Comparison of ENCODE assay signal across 22 cellular contexts in genomic region chr9:78989031-78989658, GRCh38.
DNase-seq lines count a peak whose midpoint lies in the region; ATAC-seq lines count a peak whose summit lies in the region.
"Had no signal": no experiment of that assay in that cellular context is flagged by ENCODE, and none has a peak within 500 bp of the region (broad histone marks: within the 10 kb centered on the region; RNA-seq: fewer than 3 reads in every experiment).

No MANE protein-coding gene starts in this region.

- H2BK5ac ChIP-seq in trophoblast cell (ENCODE audit: low read depth, low read length, poor library complexity) = no peak overlapping the region

- no peak overlapping the region for H4K91ac ChIP-seq in trophoblast cell (ENCODE audit: low read depth, low read length)

- ATAC-seq in GM21515 (IDR thresholded peaks at IDR 0.05; ENCODE audit: unreplicated experiment) = no peak

- H3K79me2 ChIP-seq in trophoblast cell (ENCODE audit: control insufficient read depth, insufficient read depth, low read length, poor library complexity) = no peaks in the 10 kb centered on the region

- H3K27me3 ChIP-seq in trophoblast cell (ENCODE audit: insufficient read depth, low read length) = no peaks in the 10 kb centered on the region

- H3K79me1 ChIP-seq in trophoblast cell (ENCODE audit: low read length) = no peaks in the 10 kb centered on the region

- H3K36me3 ChIP-seq in trophoblast cell (ENCODE audit: control insufficient read depth in 1 of 2, insufficient read depth in 2 of 2, low read length in 2 of 2) = no peaks in the 10 kb centered on the region
- H3K36me3 ChIP-seq: HAP-1 had no signal

- H3K4me2 ChIP-seq in trophoblast cell (ENCODE audit: low read length) = no peak overlapping the region
- H3K4me2 ChIP-seq: KMS-11 had no signal

- no CpG with 5 or more reads among the region's 2 CpGs for WGBS in trophoblast cell (ENCODE audit: extremely low coverage, insufficient coverage, insufficient read length)

- no peak overlapping the region for H3K4me3 ChIP-seq in trophoblast cell (ENCODE audit: low read depth, low read length)
- H3K4me3 ChIP-seq: GM23248, HAP-1 had no signal

- no peak overlapping the region for H3K18ac ChIP-seq in trophoblast cell (ENCODE audit: low read length)

- no peak overlapping the region for H3K9ac ChIP-seq in trophoblast cell (ENCODE audit: low read length)
- H3K9ac ChIP-seq: GM23248, KMS-11 had no signal

- no peak overlapping the region for H2BK120ac ChIP-seq in trophoblast cell (ENCODE audit: insufficient read depth, low read length, poor library complexity)

- no peaks in the 10 kb centered on the region for H3K9me3 ChIP-seq in trophoblast cell (ENCODE audit: insufficient read depth, low read depth, low read length)
- H3K9me3 ChIP-seq: HAP-1 had no signal

- H2AK5ac ChIP-seq in trophoblast cell (ENCODE audit: low read length) = no peak overlapping the region

- no peak overlapping the region for H3K14ac ChIP-seq in trophoblast cell (ENCODE audit: low read length)

- no peak overlapping the region for H3K23ac ChIP-seq in trophoblast cell (ENCODE audit: low read length)

- no peak overlapping the region for H2BK12ac ChIP-seq in trophoblast cell (ENCODE audit: low read length)

- no peak overlapping the region for H3K27ac ChIP-seq in trophoblast cell (ENCODE audit: low read depth, low read length)
- H3K27ac ChIP-seq: GM23248, KMS-11 had no signal

- no peak overlapping the region for H4K12ac ChIP-seq in trophoblast cell (ENCODE audit: low read depth, low read length)

- DNase-seq in ELR (ENCODE audit: low read depth) (peak; percentile 53), M059J (ENCODE audit: low read depth) (peak; percentile 67), dermis blood vessel endothelial cell (peak; percentile 24), left kidney (ENCODE audit: low read depth, low spot score) (peak; percentile 33), trophoblast cell (no peak), EL (no peak), AG20443 (ENCODE audit: low spot score) (no peak)
- DNase-seq: 8988T, ACHN, Calu3, DMS79 treated with DMSO at 0.1 percent for 48 hours, GM23248, NCI-H1092 treated with DMSO at 0.1 percent for 48 hours, NCI-H1436, NCI-H187 treated with DMSO at 0.1 percent for 48 hours, NCI-H524, NCI-H748 treated with DMSO at 0.1 percent for 48 hours, RPMI8226, SHP77 had no signal

- H2AFZ ChIP-seq in trophoblast cell (ENCODE audit: insufficient read depth, low read length, poor library complexity) = no peak overlapping the region
- H2AFZ ChIP-seq: GM23248 had no signal

- no peak overlapping the region for H3K4ac ChIP-seq in trophoblast cell (ENCODE audit: low read depth, low read length)

- H4K8ac ChIP-seq in trophoblast cell (ENCODE audit: low read depth, low read length) = no peak overlapping the region

- no peaks in the 10 kb centered on the region for H3K4me1 ChIP-seq in trophoblast cell (ENCODE audit: control insufficient read depth in 1 of 2, insufficient read depth in 2 of 2, low read length in 2 of 2)
- H3K4me1 ChIP-seq: HAP-1 had no signal

Comparison
In these comparisons a context has a peak if more than half of its experiments do, and no peak if none do; other contexts are left out.
1. DNase-seq: peak in ELR (single experiment), M059J (single experiment), dermis blood vessel endothelial cell (single experiment) and left kidney (single experiment); none in trophoblast cell (0 of 2), EL (single experiment) and AG20443 (single experiment).